In genomic region chr9:71762900-71763653, GRCh38 we compare ENCODE assay signal across 11 cellular contexts. TPM values are rescaled to one million over a fixed set of nuclear protein-coding genes. Genes with fewer than 3 reads are reported as not detected.
DNase-seq lines count a peak whose midpoint lies in the region; ATAC-seq, FAIRE-seq and TF ChIP-seq lines count a peak whose summit lies in the region.
"Had no signal": no experiment of that assay in that cellular context is flagged by ENCODE, and none has a peak within 500 bp of the region (broad histone marks: within the 10 kb centered on the region; RNA-seq: fewer than 3 reads in every experiment).

No MANE protein-coding gene starts in this region.

- peaks cover 16% of the 10 kb centered on the region; the same call in 1 of the 2 replicates for H4K20me1 ChIP-seq in HepG2 (ENCODE audit: insufficient read depth, low read length)

- H3K27me3 ChIP-seq in body of pancreas (no peaks in the 10 kb centered on the region), HepG2 (ENCODE audit: control insufficient read depth in 1 of 2, insufficient read depth in 2 of 2, low read length in 2 of 2) (peaks cover 0 to 6% of the 10 kb centered on the region in 2 experiments; a peak in 1 of 5 replicates), left ventricle myocardium inferior (ENCODE audit: low read depth) (no peaks in the 10 kb centered on the region)
- H3K27me3 ChIP-seq: uterus had no signal

- peak overlapping the region; percentile 84 for H3K4me2 ChIP-seq in HepG2 (ENCODE audit: low read depth, low read length)

- in situ Hi-C loops in ACHN (cut with HindIII; ENCODE audit: low pct_ligation_motif_present, low pct_unique_long_range_greater_than_20kb, low sequenced_read_pairs) (no loop called here), HepG2 (cut with HindIII; ENCODE audit: extremely low pct_ligation_motif_present, low pct_unique_long_range_greater_than_20kb) (no loop called here)

- TF ChIP-seq POLR2A in body of pancreas (IDR thresholded peaks at IDR 0.05) (no peak), HepG2 (IDR thresholded peaks at IDR 0.05; ENCODE audit: insufficient read depth in 1 of 2, low read depth in 2 of 2, low read length in 2 of 2) (no peak)

- H2AFZ ChIP-seq in HepG2 (ENCODE audit: low read length): no peak overlapping the region

- no peak for TF ChIP-seq RAD21 in HepG2 (CRISPR knock-in tag; IDR thresholded peaks at IDR 0.05)

- H3K27ac ChIP-seq in body of pancreas (peak overlapping the region; percentile 28 to 99 (median 66)), HepG2 (ENCODE audit: extremely low read length, insufficient read depth, low read length) (peak overlapping the region; percentile 92), left ventricle myocardium inferior (replicated peaks) (no peak overlapping the region)
- H3K27ac ChIP-seq: uterus had no signal

- H3K27ac Mint-ChIP-seq in HFFc6: peak overlapping the region; percentile 83

- H3K9me3 ChIP-seq in body of pancreas (no peaks in the 10 kb centered on the region), HepG2 (ENCODE audit: low read length) (no peaks in the 10 kb centered on the region), left ventricle myocardium inferior (replicated peaks) (no peaks in the 10 kb centered on the region)
- H3K9me3 ChIP-seq: uterus had no signal

- CTCF ChIA-PET in HepG2 (lab: Yijun Ruan, JAX; ENCODE audit: low intra/inter-chr PET ratio, low total read pairs): interaction anchor here (1.4 kb wide), 1 partner anchor 159 kb away, joined by 3 read pairs; no protein-coding TSS in a partner anchor

- peak in 1 of 2 experiments; percentile 52; a peak in 1 of 4 replicates for TF ChIP-seq EP300 in HepG2 (IDR thresholded peaks at IDR 0.05; ENCODE audit: low read depth in 2 of 2, low read length in 2 of 2)
- no peak for TF ChIP-seq EP300 in HepG2 (CRISPR knock-in tag; IDR thresholded peaks at IDR 0.05; ENCODE audit: borderline replicate concordance)

- H3K4me3 ChIP-seq in body of pancreas: no peak overlapping the region
- peak overlapping the region; percentile 31 to 99 (median 98); a peak in 5 of 6 replicates for H3K4me3 ChIP-seq in HepG2 (replicated peaks in 1 of 3; ENCODE audit: insufficient read depth in 1 of 3, low read depth in 2 of 3, low read length in 3 of 3)
- no peak overlapping the region for H3K4me3 ChIP-seq in left ventricle myocardium inferior
- H3K4me3 ChIP-seq: uterus had no signal

- peaks cover 2% of the 10 kb centered on the region; the same call in 1 of the 2 replicates for H3K27me3 Mint-ChIP-seq in HFFc6 (ENCODE audit: insufficient read depth)

- no peaks in the 10 kb centered on the region for H3K9me3 Mint-ChIP-seq in HFFc6

- BruUV-seq in HepG2 (replicated peaks; lab: Mats Ljungman, UMichigan): TSS peak; percentile 68

- intact Hi-C loops in body of pancreas (cut with DNase I): no loop called here
- intact Hi-C loops in HepG2 (cut with micrococcal nuclease; ENCODE audit: unreplicated experiment): no loop called here
- intact Hi-C loops in left ventricle myocardium inferior (cut with micrococcal nuclease): loop anchor here (10.0 kb wide), 1 partner anchor 158 kb away; no protein-coding TSS in a partner anchor

- H3K4me1 Mint-ChIP-seq in HFFc6 (ENCODE audit: low read depth): peaks cover 90% of the 10 kb centered on the region

- H3K9ac ChIP-seq in HepG2 (ENCODE audit: insufficient read depth, low read depth, low read length): peak overlapping the region; percentile 97

- WGBS in body of pancreas, 2 donors: 20 to 32% methylated on average over 2 of the region's 2 CpGs
- WGBS in HepG2 (ENCODE audit: low lambda C conversion rate): 0% methylated on average over 2 of the region's 2 CpGs

- H3K4me1 ChIP-seq in body of pancreas (peaks cover 91% of the 10 kb centered on the region), HepG2 (ENCODE audit: insufficient read depth, low read length) (peaks cover 78% of the 10 kb centered on the region), left ventricle myocardium inferior (peaks cover 57% of the 10 kb centered on the region)
- H3K4me1 ChIP-seq: uterus had no signal

- peaks cover 33% of the 10 kb centered on the region for H3K36me3 Mint-ChIP-seq in HFFc6 (ENCODE audit: low read depth)

- H3K4me3 Mint-ChIP-seq in HFFc6: peak overlapping the region; percentile 69

- POLR2A ChIA-PET in HepG2 (lab: Yijun Ruan, JAX): interaction anchor here (0.9 to 1.3 kb wide), 6 partner anchors 15 to 602 kb away, joined by 4 to 13 read pairs (median 4); partner anchors contain the start of gene ZFAND5

- TF ChIP-seq CTCF in HFFc6 (IDR thresholded peaks at IDR 0.05) (no peak), body of pancreas (IDR thresholded peaks at IDR 0.05) (no peak), HepG2 (CRISPR knock-in tag; IDR thresholded peaks at IDR 0.05) (no peak), left ventricle myocardium inferior (IDR thresholded peaks at IDR 0.05; ENCODE audit: borderline replicate concordance) (no peak)

- H3K36me3 ChIP-seq in body of pancreas (replicated peaks in 1 of 2; ENCODE audit: insufficient read depth in 1 of 2, low read depth in 2 of 2) (no peaks in the 10 kb centered on the region), HepG2 (replicated peaks in 1 of 2; ENCODE audit: control insufficient read depth in 1 of 2, insufficient read depth in 2 of 2, low read length in 2 of 2) (no peaks in the 10 kb centered on the region; a peak in 1 of 5 replicates), left ventricle myocardium inferior (no peaks in the 10 kb centered on the region)
- H3K36me3 ChIP-seq: uterus had no signal

- no peak for FAIRE-seq in HepG2 (lab: Jason Lieb, UNC)

- H3K79me2 ChIP-seq in HepG2 (ENCODE audit: insufficient read depth, low read length): peaks cover 100% of the 10 kb centered on the region

- ATAC-seq in body of pancreas: peak; percentile 20
- peak; percentile 37 for ATAC-seq in HepG2
- no peak for ATAC-seq in GM21528 (IDR thresholded peaks at IDR 0.05; ENCODE audit: low FRiP score, unreplicated experiment)
- no peak for ATAC-seq in HG03521 (IDR thresholded peaks at IDR 0.05; ENCODE audit: unreplicated experiment)

- DNase-seq in ACHN (peak; percentile 88), HFFc6 (peak; percentile 85), body of pancreas (no peak), HepG2 (ENCODE audit: low spot score) (peak; percentile 82), NCI-H2171 (lab: John Stamatoyannopoulos, UW) (no peak), left ventricle myocardium inferior (no peak)
- DNase-seq: DND-41, NCI-H1417 treated with DMSO at 0.1 percent for 48 hours, uterus had no signal

TF ChIP-seq in HepG2, 621 proteins besides CTCF, POLR2A, EP300 and RAD21 (continues in another document):
- no peak for TF ChIP-seq DBP (CRISPR knock-in tag; IDR thresholded peaks at IDR 0.05; ENCODE audit: not compliant biosample characterization)
- TF ChIP-seq FOXP1 (IDR thresholded peaks at IDR 0.05): no peak
- peak; percentile 32; the same call in 1 of the 2 replicates for TF ChIP-seq FOXP1 (CRISPR knock-in tag; IDR thresholded peaks at IDR 0.05)
- no peak for TF ChIP-seq NFE2 (CRISPR knock-in tag; IDR thresholded peaks at IDR 0.05)
- TF ChIP-seq ZNF124 (CRISPR knock-in tag; IDR thresholded peaks at IDR 0.05): no peak
- no peak for TF ChIP-seq ZNF552 (CRISPR knock-in tag; IDR thresholded peaks at IDR 0.05; ENCODE audit: borderline replicate concordance)
- no peak for TF ChIP-seq TCF12 (IDR thresholded peaks at IDR 0.05)
- no peak for TF ChIP-seq TCF12 (CRISPR knock-in tag; IDR thresholded peaks at IDR 0.05)
- TF ChIP-seq ISX (CRISPR knock-in tag; conservative IDR thresholded peaks at IDR 0.05): no peak
- TF ChIP-seq CBX2 (IDR thresholded peaks at IDR 0.05; ENCODE audit: low read depth, low read length): no peak
- no peak for TF ChIP-seq CBX2 (CRISPR knock-in tag; IDR thresholded peaks at IDR 0.05; ENCODE audit: low read depth)
- TF ChIP-seq HOXA7 (CRISPR knock-in tag; IDR thresholded peaks at IDR 0.05): no peak
- no peak for TF ChIP-seq ZFYVE20 (CRISPR knock-in tag; IDR thresholded peaks at IDR 0.05; ENCODE audit: borderline replicate concordance, low read depth)

RNA-seq across cellular contexts. Expression of gene CEMIP2, which starts 5.2 kb away (rescaled TPM):
- total RNA-seq in HFFc6 (2021; fragmentation: NEBNext Ultra II Directional; extraction: Animal tissue kit (Norgen Biotek cat#: 25700)): 100 to 1,000 TPM in 2 of 6 experiments, 10 to 100 TPM in 4; 86.0 to 106 (median 92.1) TPM
- 10 to 100 TPM; 28.3 to 33.0 TPM for total RNA-seq in body of pancreas
- 52.7 and 94.3 TPM in 2 replicates for total RNA-seq in HepG2 (2016; rRNA removed; fragmentation: Illumina TruSeq; extraction: Trizol)
- total RNA-seq in HepG2 (2016; cell fraction: cytosol; rRNA removed; fragmentation: Illumina TruSeq; extraction: Trizol; ENCODE audit: low read depth): 12.3 and 13.8 TPM in 2 replicates
- total RNA-seq in HepG2 (2016; cell fraction: insoluble cytoplasmic fraction; rRNA removed; fragmentation: Illumina TruSeq; extraction: Trizol): 49.2 and 95.9 TPM in 2 replicates
- 24.9 and 26.3 TPM in 2 replicates for total RNA-seq in HepG2 (2016; cell fraction: membrane; rRNA removed; fragmentation: Illumina TruSeq; extraction: Trizol)
- 146 and 159 TPM in 2 replicates for total RNA-seq in HepG2 (2016; cell fraction: nucleus; rRNA removed; fragmentation: Illumina TruSeq; extraction: Trizol)
- 107 and 128 TPM in 2 replicates for polyA plus RNA-seq in HepG2 (2011; rRNA removed)
- 103 and 138 TPM in 2 replicates for polyA plus RNA-seq in HepG2 (2011; cell fraction: cytosol; rRNA removed)
- 160 and 195 TPM in 2 replicates for polyA plus RNA-seq in HepG2 (2011; cell fraction: nucleus; rRNA removed)
- polyA plus RNA-seq in HepG2 (2012): 93.3 and 95.0 TPM in 2 replicates
- polyA plus RNA-seq in HepG2 (2016; cell fraction: cytosol; fragmentation: Illumina TruSeq; extraction: Trizol; ENCODE audit: low read depth): 3.4 and 3.5 TPM in 2 replicates
- polyA plus RNA-seq in HepG2 (2016; cell fraction: insoluble cytoplasmic fraction; fragmentation: Illumina TruSeq; extraction: Trizol; ENCODE audit: low read depth): 42.2 and 43.3 TPM in 2 replicates
- polyA plus RNA-seq in HepG2 (2016; cell fraction: membrane; fragmentation: Illumina TruSeq; extraction: Trizol; ENCODE audit: low read depth): 8.1 and 10.3 TPM in 2 replicates
- polyA plus RNA-seq in HepG2 (2016; cell fraction: nucleus; fragmentation: Illumina TruSeq; extraction: Trizol; ENCODE audit: insufficient read depth, low read depth): 117 and 121 TPM in 2 replicates
- polyA minus RNA-seq in HepG2 (2011; rRNA and poly(A)+ RNA removed; ENCODE audit: low replicate concordance): 52.0 and 515 TPM in 2 replicates
- polyA minus RNA-seq in HepG2 (2011; cell fraction: cytosol; rRNA and poly(A)+ RNA removed): 154 and 169 TPM in 2 replicates
- polyA minus RNA-seq in HepG2 (2011; cell fraction: nucleus; rRNA and poly(A)+ RNA removed): 456 and 483 TPM in 2 replicates
- 11.7 TPM for total RNA-seq in left ventricle myocardium inferior

Comparison
In these comparisons a context has a peak if more than half of its experiments do, and no peak if none do; other contexts are left out.
1. DNase-seq: peak in ACHN (single experiment), HFFc6 (single experiment) and HepG2 (single experiment); none in body of pancreas (0 of 4), NCI-H2171 (single experiment) and left ventricle myocardium inferior (single experiment).
2. ATAC-seq: peak in body of pancreas (single experiment) and HepG2 (single experiment); none in GM21528 (single experiment) and HG03521 (single experiment).
3. H3K4me3 ChIP-seq: peak in HepG2 (3 of 3); none in body of pancreas (0 of 2) and left ventricle myocardium inferior (single experiment).